Comparison of ENCODE assay signal across 20 cellular contexts in genomic region chr10:114879093-114879492, GRCh38. TPM values are rescaled to one million over a fixed set of nuclear protein-coding genes. Genes with fewer than 3 reads are reported as not detected.
DNase-seq lines count a peak whose midpoint lies in the region; ATAC-seq, FAIRE-seq and TF ChIP-seq lines count a peak whose summit lies in the region.
"Had no signal": no experiment of that assay in that cellular context is flagged by ENCODE, and none has a peak within 500 bp of the region (broad histone marks: within the 10 kb centered on the region; RNA-seq: fewer than 3 reads in every experiment).

No MANE protein-coding gene starts in this region.

- H3K9me2 ChIP-seq in hepatocyte (replicated peaks; ENCODE audit: insufficient read depth): no peaks in the 10 kb centered on the region

- TF ChIP-seq CTCF in A549 (IDR thresholded peaks at IDR 0.05): no peak
- no peak for TF ChIP-seq CTCF in KMS-11 (conservative IDR thresholded peaks at IDR 0.05; ENCODE audit: low read depth, low read length)
- 0 out of 2 replicates have a peak, but pooled peaks have one; percentile 28 for TF ChIP-seq CTCF in Panc1 (IDR thresholded peaks at IDR 0.05)
- TF ChIP-seq CTCF in hepatocyte (IDR thresholded peaks at IDR 0.05; ENCODE audit: poor library complexity): no peak
- TF ChIP-seq CTCF in kidney (IDR thresholded peaks at IDR 0.05; ENCODE audit: borderline replicate concordance, extremely low read depth, insufficient read depth): no peak

- intact Hi-C loops in Panc1 (cut with micrococcal nuclease; ENCODE audit: unreplicated experiment): no loop called here
- intact Hi-C loops in kidney (cut with DNase I): no loop called here

- TF ChIP-seq POLR2A in A549 (IDR thresholded peaks at IDR 0.05; ENCODE audit: low read length): no peak

- H2AFZ ChIP-seq in KMS-11 (ENCODE audit: low read depth) (peak overlapping the region; percentile 70), hepatocyte (peak overlapping the region; percentile 14)

- CTCF ChIA-PET in A549 (lab: Yijun Ruan, JAX) (interaction anchor here (0.5 to 5.8 kb wide), 17 partner anchors 9 to 372 kb away, joined by 3 to 71 read pairs (median 4); partner anchors contain the start of genes FHIP2A and TRUB1), Panc1 (lab: Charles Lee) (interaction anchor here (0.6 to 4.2 kb wide), 6 partner anchors 28 to 695 kb away, joined by 3 to 26 read pairs (median 4); partner anchors contain the start of gene FHIP2A)

- peak overlapping the region; percentile 59 for H3K4me2 ChIP-seq in A549
- peak overlapping the region; percentile 44 for H3K4me2 ChIP-seq in KMS-11
- H3K4me2 ChIP-seq in hepatocyte: peak overlapping the region; percentile 65

- in situ Hi-C loops in Panc1 (cut with HindIII; ENCODE audit: low pct_unique_long_range_greater_than_20kb, low sequenced_read_pairs): no loop called here

- TF ChIP-seq EP300 in A549 (IDR thresholded peaks at IDR 0.05): no peak

- DNase-seq in A549 (ENCODE audit: low read depth in 1 of 2, low spot score in 1 of 2) (no peak), Panc1 (ENCODE audit: low read depth, low spot score) (no peak), hepatocyte (ENCODE audit: low spot score) (no peak), kidney (no peak)
- DNase-seq: DMS79, left lung, NCI-H1048, NCI-H2081, NCI-H510A had no signal

- POLR2A ChIA-PET in A549 (lab: Yijun Ruan, JAX): no interaction called here
- POLR2A ChIA-PET in Panc1 (lab: Charles Lee): interaction anchor here (0.6 kb wide), 1 partner anchor 360 kb away, joined by 3 read pairs; no protein-coding TSS in a partner anchor

- ATAC-seq in A549 (no peak), Panc1 (no peak), GM18519 (IDR thresholded peaks at IDR 0.05; ENCODE audit: low FRiP score, unreplicated experiment) (no peak), HG02759 (IDR thresholded peaks at IDR 0.05; ENCODE audit: unreplicated experiment) (no peak), HG02840 (IDR thresholded peaks at IDR 0.05; ENCODE audit: low FRiP score, unreplicated experiment) (no peak)
- ATAC-seq: mucosa of descending colon had no signal

- no peaks in the 10 kb centered on the region for H4K20me1 ChIP-seq in KMS-11 (ENCODE audit: insufficient read depth)
- no peaks in the 10 kb centered on the region for H4K20me1 ChIP-seq in hepatocyte (ENCODE audit: insufficient read depth, poor library complexity, severe bottlenecking)

- H3K27me3 ChIP-seq in KMS-11 (ENCODE audit: insufficient read depth, low read depth) (no peaks in the 10 kb centered on the region), Panc1 (ENCODE audit: control insufficient read depth, insufficient read depth, low read length) (no peaks in the 10 kb centered on the region), hepatocyte (no peaks in the 10 kb centered on the region)
- H3K27me3 ChIP-seq: dorsolateral prefrontal cortex, left lung, neutrophil, Peyer's patch had no signal

- FAIRE-seq in A549 (lab: Jason Lieb, UNC): no peak
- FAIRE-seq in kidney (lab: Jason Lieb, UNC): no peak
- FAIRE-seq: bronchial epithelial cell had no signal

- H3K9me3 ChIP-seq in A549 (no peaks in the 10 kb centered on the region), Panc1 (ENCODE audit: control insufficient read depth, insufficient read depth, low read depth, low read length) (no peaks in the 10 kb centered on the region), hepatocyte (ENCODE audit: low read depth) (no peaks in the 10 kb centered on the region), kidney (ENCODE audit: control insufficient read depth in 1 of 2, low read length in 2 of 2) (no peaks in the 10 kb centered on the region)
- H3K9me3 ChIP-seq: HAP-1, left lung, mucosa of descending colon, neutrophil, Peyer's patch, suprapubic skin had no signal

- H3K9ac ChIP-seq in KMS-11 (no peak overlapping the region), kidney (ENCODE audit: low read length in 2 of 2) (no peak overlapping the region)

- TF ChIP-seq RAD21 in A549 (conservative IDR thresholded peaks at IDR 0.05 in 1 of 2, IDR thresholded peaks at IDR 0.05 in 1 of 2): no peak

- H3K27ac ChIP-seq in A549 (no peak overlapping the region), KMS-11 (no peak overlapping the region), Panc1 (ENCODE audit: low read length) (no peak overlapping the region), hepatocyte (no peak overlapping the region), kidney (ENCODE audit: low read depth in 2 of 2, low read length in 2 of 2) (no peak overlapping the region)
- H3K27ac ChIP-seq: dorsolateral prefrontal cortex, left lung, neutrophil, Peyer's patch, suprapubic skin had no signal

- H3K79me2 ChIP-seq in KMS-11 (ENCODE audit: insufficient read depth, low read depth) (no peaks in the 10 kb centered on the region), hepatocyte (no peaks in the 10 kb centered on the region)

- BruUV-seq in Panc1 (replicated peaks; lab: Mats Ljungman, UMichigan): no TSS peak

- H3K4me1 ChIP-seq in A549 (peaks cover 14% of the 10 kb centered on the region), KMS-11 (ENCODE audit: low read depth, poor library complexity, severe bottlenecking) (peaks cover 7% of the 10 kb centered on the region), Panc1 (ENCODE audit: control insufficient read depth, insufficient read depth, low read length) (peaks cover 8% of the 10 kb centered on the region), hepatocyte (ENCODE audit: insufficient read depth) (peaks cover 5% of the 10 kb centered on the region), kidney (ENCODE audit: control insufficient read depth in 1 of 2, insufficient read depth in 1 of 2, low read depth in 1 of 2, low read length in 2 of 2) (no peaks in the 10 kb centered on the region)
- H3K4me1 ChIP-seq: Peyer's patch, suprapubic skin had no signal

- H3K36me3 ChIP-seq in KMS-11 (ENCODE audit: insufficient read depth) (no peaks in the 10 kb centered on the region), Panc1 (ENCODE audit: control insufficient read depth, insufficient read depth, low read length) (no peaks in the 10 kb centered on the region), hepatocyte (replicated peaks; ENCODE audit: insufficient read depth, low read depth) (no peaks in the 10 kb centered on the region), kidney (ENCODE audit: control insufficient read depth in 1 of 2, insufficient read depth in 2 of 2, low read length in 2 of 2) (no peaks in the 10 kb centered on the region)
- H3K36me3 ChIP-seq: HAP-1, left lung, neutrophil, Peyer's patch, suprapubic skin had no signal

- H3K4me3 ChIP-seq in A549: no peak overlapping the region
- no peak overlapping the region for H3K4me3 ChIP-seq in KMS-11 (IDR thresholded peaks at IDR 0.05; ENCODE audit: insufficient read depth, low read depth, low read length)
- H3K4me3 ChIP-seq in Panc1 (ENCODE audit: low read depth in 2 of 2, low read length in 2 of 2): no peak overlapping the region
- no peak overlapping the region for H3K4me3 ChIP-seq in hepatocyte
- H3K4me3 ChIP-seq in kidney (ENCODE audit: low read length in 2 of 2): peak overlapping the region in 1 of 2 donors; percentile 17
- H3K4me3 ChIP-seq: dorsolateral prefrontal cortex, HAP-1, left lung, mucosa of descending colon, Peyer's patch, suprapubic skin had no signal

TF ChIP-seq in A549, 52 proteins besides CTCF, POLR2A, EP300 and RAD21 (continues in another document):
- TF ChIP-seq NR3C1 (IDR thresholded peaks at IDR 0.05) (no peak), POLR2AphosphoS2 (conservative IDR thresholded peaks at IDR 0.05; ENCODE audit: low read length) (no peak), REST (IDR thresholded peaks at IDR 0.05) (no peak)

RNA-seq across cellular contexts. Expression of gene FHIP2A, which starts 57.5 kb away (rescaled TPM):
- 18.2 and 18.4 TPM in 2 replicates for polyA plus RNA-seq in A549 (2011; rRNA removed)
- 2.1 and 2.5 TPM in 2 replicates for polyA plus RNA-seq in A549 (2012; cell fraction: cytosol; rRNA removed)
- 7.5 and 9.2 TPM in 2 replicates for polyA plus RNA-seq in A549 (2012; cell fraction: nucleus; rRNA removed)
- 8.8 to 9.5 TPM (median 8.9 TPM) in 3 replicates for polyA plus RNA-seq in A549 (2017; fragmentation: RNase III; extraction: RNeasy Plus Mini Kit Qiagen cat#74134 plus additional on column Dnase treatment)
- 22.3 and 30.3 TPM in 2 replicates for polyA minus RNA-seq in A549 (2011; rRNA and poly(A)+ RNA removed)
- 32.6 TPM for total RNA-seq in Panc1 (2021; ENCODE audit: unreplicated experiment)
- 13.2 TPM for polyA plus RNA-seq in Panc1 (2012; ENCODE audit: insufficient read length)
- total RNA-seq in hepatocyte: 23.8 and 24.6 TPM in 2 replicates
- polyA plus RNA-seq in hepatocyte: 9.5 and 18.0 TPM in 2 replicates
- total RNA-seq in kidney: 26.2 TPM
- polyA plus RNA-seq in kidney (ENCODE audit: insufficient read depth, low read depth, low replicate concordance): 5.2 TPM

RNA-seq across cellular contexts. Expression of gene TRUB1, which starts 58.9 kb away (rescaled TPM):
- 24.7 and 40.4 TPM in 2 replicates for polyA plus RNA-seq in A549 (2011; rRNA removed)
- polyA plus RNA-seq in A549 (2012; cell fraction: cytosol; rRNA removed): 7.9 and 8.2 TPM in 2 replicates
- 3.4 and 3.7 TPM in 2 replicates for polyA plus RNA-seq in A549 (2012; cell fraction: nucleus; rRNA removed)
- polyA plus RNA-seq in A549 (2017; fragmentation: RNase III; extraction: RNeasy Plus Mini Kit Qiagen cat#74134 plus additional on column Dnase treatment): 19.5 to 19.9 TPM (median 19.6 TPM) in 3 replicates
- 14.2 and 14.5 TPM in 2 replicates for polyA minus RNA-seq in A549 (2011; rRNA and poly(A)+ RNA removed)
- total RNA-seq in Panc1 (2021; ENCODE audit: unreplicated experiment): 30.4 TPM
- polyA plus RNA-seq in Panc1 (2012; ENCODE audit: insufficient read length): 17.9 TPM
- total RNA-seq in hepatocyte: 28.0 and 29.0 TPM in 2 replicates
- 12.0 and 12.3 TPM in 2 replicates for polyA plus RNA-seq in hepatocyte
- 17.1 TPM for total RNA-seq in kidney
- 11.5 TPM for polyA plus RNA-seq in kidney (ENCODE audit: insufficient read depth, low read depth, low replicate concordance)
